Comparison of ENCODE assay signal across 14 cellular contexts in genomic region chr17:63423963-63424362, GRCh38.
"Had no signal": no experiment of that assay in that cellular context is flagged by ENCODE, and none has a peak within 500 bp of the region (broad histone marks: within the 10 kb centered on the region; RNA-seq: fewer than 3 reads in every experiment).

No MANE protein-coding gene starts in this region.

- H3K27ac ChIP-seq: adrenal gland, ovary, psoas muscle, suprapubic skin had no signal

- H3K27me3 ChIP-seq: adrenal gland, ovary, suprapubic skin had no signal

- H3K36me3 ChIP-seq: ovary had no signal

- H3K4me1 ChIP-seq: adrenal gland, psoas muscle had no signal

- H3K4me3 ChIP-seq: adrenal gland, mucosa of descending colon, ovary, psoas muscle, suprapubic skin had no signal

- DNase-seq: activated CD4-positive, alpha-beta T cell treated with anti-CD3 and anti-CD28 coated beads, Interleukin-2, amount 50 U/mL, for 4 hours; activated gamma-delta T cell; effector memory CD4-positive, alpha-beta T cell; hippocampal formation; kidney; mucosa of descending colon; naive B cell; ovary; psoas muscle; stimulated activated naive CD8-positive, alpha-beta T cell treated with anti-CD3 and anti-CD28 coated beads, Interleukin-15, amount 100 ng/mL, for 72 hours had no signal

- ATAC-seq: activated naive CD4-positive, alpha-beta T cell treated with anti-CD3 and anti-CD28 coated beads, Interleukin-2, amount 50 U/mL, for 72 hours; left lobe of liver; mucosa of descending colon; psoas muscle; stimulated activated naive CD8-positive, alpha-beta T cell treated with anti-CD3 and anti-CD28 coated beads, Interleukin-15, amount 100 ng/mL, for 72 hours had no signal

- H3K9me3 ChIP-seq: adrenal gland, mucosa of descending colon, ovary, psoas muscle, suprapubic skin had no signal
